In the genomic region with DNA sequence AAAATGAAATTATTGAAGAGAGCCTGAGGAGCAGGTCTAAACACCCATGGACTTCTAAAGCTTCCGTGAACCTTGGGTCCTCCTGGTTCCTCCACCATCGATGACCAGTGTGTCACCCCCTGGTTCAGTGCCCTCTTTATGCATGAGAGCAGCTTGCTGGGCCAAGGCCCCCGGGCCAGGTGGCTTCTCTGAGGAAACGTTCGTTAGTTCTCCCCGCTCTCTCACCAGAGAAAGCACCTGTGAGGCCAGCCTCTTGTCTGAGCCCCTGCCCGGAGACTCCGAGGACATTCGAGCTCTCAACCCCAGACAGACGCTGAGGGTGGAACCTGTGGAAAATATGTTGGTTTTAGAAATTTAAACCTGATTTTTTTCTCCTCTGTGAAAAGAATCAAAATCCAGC, we compare ENCODE assay signal across 25 cellular contexts.
"Had no signal": no experiment of that assay in that cellular context is flagged by ENCODE, and none has a peak within 500 bp of the region (broad histone marks: within the 10 kb centered on the region; RNA-seq: fewer than 3 reads in every experiment).

No MANE protein-coding gene starts in this region.

- DNase-seq: activated CD4-positive, alpha-beta memory T cell treated with anti-CD3 and anti-CD28 coated beads, Interleukin-2, amount 10 ng/mL, durations not matched to agents 7 days and 5 days; activated CD4-positive, alpha-beta T cell treated with anti-CD3 and anti-CD28 coated beads for 36 hours; activated CD4-positive, alpha-beta T cell treated with anti-CD3 and anti-CD28 coated beads, Interleukin-2, amount 50 U/mL, for 1 hour; activated naive CD4-positive, alpha-beta T cell treated with anti-CD3 and anti-CD28 coated beads, Interleukin-2, amount 50 U/mL, for 16 hours; activated naive CD8-positive, alpha-beta T cell treated with anti-CD3 and anti-CD28 coated beads, Interleukin-2, amount 10 ng/mL, durations not matched to agents 7 days and 5 days; activated T-cell treated with anti-CD3 and anti-CD28 coated beads for 4 hours; activated T-cell treated with anti-CD3 and anti-CD28 coated beads, Interleukin-2, amount 50 U/mL, for 48 hours; adrenal gland; anterior cingulate cortex; caudate nucleus; MG63; MV-4-11; NCI-H1105; NCI-H1436; NCI-H1694 treated with DMSO at 0.1 percent for 48 hours; NCI-H2029 treated with DMSO at 0.1 percent for 48 hours; NCI-H345; NCI-H510A; NCI-H526 treated with DMSO at 0.1 percent for 48 hours; NCI-H82; SIG-M5; T-cell had no signal

- H3K9me3 ChIP-seq: adrenal gland, breast epithelium, MG63 had no signal

- H3K36me3 ChIP-seq: adrenal gland, breast epithelium, MG63 had no signal

- H3K4me1 ChIP-seq: breast epithelium had no signal

- H3K4me3 ChIP-seq: adrenal gland, breast epithelium, MG63 had no signal

- H3K27me3 ChIP-seq: adrenal gland, breast epithelium, MG63 had no signal

- H3K4me3 Mint-ChIP-seq: activated CD4-positive, alpha-beta memory T cell treated with anti-CD3 and anti-CD28 coated beads, Interleukin-2, amount 10 ng/mL, durations not matched to agents 7 days and 5 days; activated CD4-positive, alpha-beta T cell treated with anti-CD3 and anti-CD28 coated beads for 36 hours; activated naive CD8-positive, alpha-beta T cell treated with anti-CD3 and anti-CD28 coated beads, Interleukin-2, amount 10 ng/mL, durations not matched to agents 7 days and 5 days; activated T-helper 17 cell treated with anti-CD3 and anti-CD28 coated beads, Interleukin-2, amount 50 U/mL, for 72 hours; T-cell had no signal

- H3K4me1 Mint-ChIP-seq: activated CD4-positive, alpha-beta memory T cell treated with anti-CD3 and anti-CD28 coated beads, Interleukin-2, amount 10 ng/mL, durations not matched to agents 7 days and 5 days; activated CD4-positive, alpha-beta T cell treated with anti-CD3 and anti-CD28 coated beads for 36 hours; activated naive CD8-positive, alpha-beta T cell treated with anti-CD3 and anti-CD28 coated beads, Interleukin-2, amount 10 ng/mL, durations not matched to agents 7 days and 5 days; T-cell had no signal

- H3K27me3 Mint-ChIP-seq: activated CD4-positive, alpha-beta T cell treated with anti-CD3 and anti-CD28 coated beads for 36 hours; activated naive CD8-positive, alpha-beta T cell treated with anti-CD3 and anti-CD28 coated beads, Interleukin-2, amount 10 ng/mL, durations not matched to agents 7 days and 5 days; activated T-helper 17 cell treated with anti-CD3 and anti-CD28 coated beads, Interleukin-2, amount 50 U/mL, for 72 hours; T-cell had no signal

- H3K27ac ChIP-seq: breast epithelium, VCaP had no signal

- H3K9me3 Mint-ChIP-seq: activated CD4-positive, alpha-beta memory T cell treated with anti-CD3 and anti-CD28 coated beads, Interleukin-2, amount 10 ng/mL, durations not matched to agents 7 days and 5 days; activated naive CD8-positive, alpha-beta T cell treated with anti-CD3 and anti-CD28 coated beads, Interleukin-2, amount 10 ng/mL, durations not matched to agents 7 days and 5 days; activated T-helper 17 cell treated with anti-CD3 and anti-CD28 coated beads, Interleukin-2, amount 50 U/mL, for 72 hours; T-cell had no signal

- ATAC-seq: activated CD4-positive, alpha-beta T cell treated with anti-CD3 and anti-CD28 coated beads for 36 hours; activated T-helper 17 cell treated with anti-CD3 and anti-CD28 coated beads, Interleukin-2, amount 50 U/mL, for 72 hours; T-cell had no signal

- H3K27ac Mint-ChIP-seq: activated CD4-positive, alpha-beta memory T cell treated with anti-CD3 and anti-CD28 coated beads, Interleukin-2, amount 10 ng/mL, durations not matched to agents 7 days and 5 days; activated CD4-positive, alpha-beta T cell treated with anti-CD3 and anti-CD28 coated beads for 36 hours; activated naive CD8-positive, alpha-beta T cell treated with anti-CD3 and anti-CD28 coated beads, Interleukin-2, amount 10 ng/mL, durations not matched to agents 7 days and 5 days; activated T-helper 17 cell treated with anti-CD3 and anti-CD28 coated beads, Interleukin-2, amount 50 U/mL, for 72 hours; T-cell had no signal

- H3K36me3 Mint-ChIP-seq: activated naive CD8-positive, alpha-beta T cell treated with anti-CD3 and anti-CD28 coated beads, Interleukin-2, amount 10 ng/mL, durations not matched to agents 7 days and 5 days; T-cell had no signal
